ENCODE assay signal across 18 cellular contexts in genomic region chr18:11767329-11767728, GRCh38.
DNase-seq lines count a peak whose midpoint lies in the region; ATAC-seq, FAIRE-seq and TF ChIP-seq lines count a peak whose summit lies in the region.
"Had no signal": no experiment of that assay in that cellular context is flagged by ENCODE, and none has a peak within 500 bp of the region (broad histone marks: within the 10 kb centered on the region; RNA-seq: fewer than 3 reads in every experiment).

No MANE protein-coding gene starts in this region.

- H3K36me3 Mint-ChIP-seq in WTC11: no peaks in the 10 kb centered on the region
- H3K36me3 Mint-ChIP-seq: CD4-positive, CD25-positive, alpha-beta regulatory T cell; CD8-positive, alpha-beta T cell had no signal

- no peak overlapping the region for H3K9ac ChIP-seq in H1 (replicated peaks in 1 of 4; ENCODE audit: extremely low read depth in 1 of 4, low read depth in 3 of 4, low read length in 3 of 4)
- H3K9ac ChIP-seq: BLaER1 had no signal

- WGBS in H1 (ENCODE audit: extremely low coverage in 1 of 2, insufficient coverage in 1 of 2, insufficient read length in 1 of 2, insufficient replicate concordance in 2 of 2, low coverage in 1 of 2, low lambda C conversion rate in 2 of 2, missing lambda C conversion rate in 1 of 2), 2 experiments: 82% methylated on average over 6 of the region's 6 CpGs; no CpG with 5 or more reads in 1 of the 2 experiments

- peak overlapping the region; percentile 88; the same call in 1 of the 2 replicates for H2AK5ac ChIP-seq in H1 (ENCODE audit: low read depth, low read length)

- no peak overlapping the region for H3K23ac ChIP-seq in H1 (ENCODE audit: insufficient read length)

- peak overlapping the region; percentile 93; the same call in 1 of the 2 replicates for H2BK12ac ChIP-seq in H1 (ENCODE audit: low read depth, low read length)

- peak overlapping the region; percentile 96; the same call in 1 of the 2 replicates for H2BK15ac ChIP-seq in H1 (ENCODE audit: low read length)

- peaks cover 26% of the 10 kb centered on the region for H3K4me1 Mint-ChIP-seq in WTC11
- H3K4me1 Mint-ChIP-seq: B cell; CD4-positive, CD25-positive, alpha-beta regulatory T cell had no signal

- no peak overlapping the region for H3K4me3 Mint-ChIP-seq in WTC11
- H3K4me3 Mint-ChIP-seq: B cell; CD4-positive, CD25-positive, alpha-beta regulatory T cell; CD8-positive, alpha-beta T cell had no signal

- DNase-seq in WTC11 (ENCODE audit: low spot score) (no peak), H1 (ENCODE audit: low read depth in 1 of 2, low spot score in 2 of 2) (no peak), upper lobe of right lung (no peak), NCI-H510A treated with DMSO at 0.1 percent for 48 hours (lab: John Stamatoyannopoulos, UW) (no peak), RKO (ENCODE audit: low spot score) (no peak)
- DNase-seq: Caco-2; CD4-positive, CD25-positive, alpha-beta regulatory T cell; CD8-positive, alpha-beta T cell; DMS153; DND-41; GOT3; H7 had no signal

- H3K79me1 ChIP-seq in H1 (ENCODE audit: low read depth, low read length): no peaks in the 10 kb centered on the region

- no peak overlapping the region for H4K91ac ChIP-seq in H1 (replicated peaks; ENCODE audit: insufficient read length, low read length)

- intact Hi-C loops in upper lobe of right lung (cut with DNase I): no loop called here

- H2BK20ac ChIP-seq in H1 (ENCODE audit: low read length): peak overlapping the region; percentile 16

- no peak overlapping the region for H3K4me3 ChIP-seq in H1 (ENCODE audit: extremely low read depth in 1 of 4, insufficient read depth in 2 of 4, low read depth in 3 of 4, low read length in 4 of 4)
- H3K4me3 ChIP-seq in upper lobe of right lung: no peak overlapping the region
- H3K4me3 ChIP-seq: BLaER1 had no signal

- no peak overlapping the region for H2AFZ ChIP-seq in H1 (ENCODE audit: low read length)

- TF ChIP-seq CTCF in WTC11 (IDR thresholded peaks at IDR 0.05) (no peak), H1 (IDR thresholded peaks at IDR 0.05; ENCODE audit: control extremely low read depth in 1 of 3, insufficient read depth in 1 of 3, low read depth in 1 of 3, low read length in 3 of 3) (no peak), upper lobe of right lung (IDR thresholded peaks at IDR 0.05) (no peak)

- H2BK120ac ChIP-seq in H1 (replicated peaks; ENCODE audit: low read depth, low read length): peak overlapping the region; percentile 71

- peak overlapping the region; percentile 35; the same call in 1 of the 2 replicates for H2BK5ac ChIP-seq in H1 (ENCODE audit: low read depth, low read length)

- FAIRE-seq in H1 (lab: Jason Lieb, UNC): no peak
- FAIRE-seq: G401.6, GM12892 had no signal

- H3K27ac ChIP-seq in H1 (ENCODE audit: low read depth, low read length) (no peak overlapping the region), upper lobe of right lung (no peak overlapping the region)
- H3K27ac ChIP-seq: BLaER1, C4-2B had no signal

- H3K14ac ChIP-seq in H1 (ENCODE audit: insufficient read length): no peak overlapping the region

- H3K36me3 ChIP-seq in H1 (ENCODE audit: control insufficient read depth in 2 of 4, insufficient read depth in 4 of 4, low read length in 3 of 4) (no peaks in the 10 kb centered on the region; a peak in 1 of 8 replicates), upper lobe of right lung (no peaks in the 10 kb centered on the region)
- H3K36me3 ChIP-seq: BLaER1 had no signal

- no peak for TF ChIP-seq EP300 in H1 (IDR thresholded peaks at IDR 0.05; ENCODE audit: borderline replicate concordance in 1 of 2, low read depth in 2 of 2, low read length in 2 of 2)

- H4K20me1 ChIP-seq in H1 (replicated peaks in 1 of 2; ENCODE audit: control insufficient read depth in 1 of 2, insufficient read depth in 2 of 2, low read length in 2 of 2): no peaks in the 10 kb centered on the region
- H4K20me1 ChIP-seq: BLaER1 had no signal

- H3K4me1 ChIP-seq in H1 (replicated peaks in 1 of 4; ENCODE audit: control insufficient read depth in 3 of 4, insufficient read depth in 4 of 4, low read length in 3 of 4): peaks cover 0 to 14% (median 7%) of the 10 kb centered on the region in 4 experiments; a peak in 5 of 7 replicates
- no peaks in the 10 kb centered on the region for H3K4me1 ChIP-seq in upper lobe of right lung
- H3K4me1 ChIP-seq: BLaER1 had no signal

- peak overlapping the region; percentile 14 for H3K4ac ChIP-seq in H1 (replicated peaks; ENCODE audit: insufficient read length, low read depth, low read length)

- POLR2A ChIA-PET in WTC11 (lab: Charles Lee) (no interaction called here), H1 (lab: Charles Lee; ENCODE audit: partially characterized antibody) (no interaction called here)

- no peak overlapping the region for H3K56ac ChIP-seq in H1 (replicated peaks; ENCODE audit: insufficient read length, low read depth, low read length)

- no peak overlapping the region for H3K4me2 ChIP-seq in H1 (ENCODE audit: insufficient read depth in 1 of 2, low read depth in 2 of 2, low read length in 2 of 2)
- H3K4me2 ChIP-seq: BLaER1 had no signal

- no peaks in the 10 kb centered on the region for H3K23me2 ChIP-seq in H1 (ENCODE audit: low read depth, low read length)

- ATAC-seq in WTC11: no peak
- peak; percentile 32 for ATAC-seq in upper lobe of right lung
- no peak for ATAC-seq in HG03457 (IDR thresholded peaks at IDR 0.05; ENCODE audit: unreplicated experiment)
- ATAC-seq: CD8-positive, alpha-beta T cell had no signal

- CTCF ChIA-PET in WTC11 (lab: Charles Lee) (no interaction called here), H1 (lab: Charles Lee; ENCODE audit: partially characterized antibody) (no interaction called here)

- H3K79me2 ChIP-seq in H1 (ENCODE audit: control insufficient read depth in 1 of 2, insufficient read depth in 2 of 2, low read length in 2 of 2): no peaks in the 10 kb centered on the region

- no peak for TF ChIP-seq RAD21 in H1 (IDR thresholded peaks at IDR 0.05 in 1 of 2, conservative IDR thresholded peaks at IDR 0.05 in 1 of 2; ENCODE audit: low read depth in 2 of 2, low read length in 2 of 2)

- no peak overlapping the region; the same call in 1 of the 2 replicates for H4K8ac ChIP-seq in H1 (ENCODE audit: extremely low read depth, insufficient read depth, low read length)

- no peaks in the 10 kb centered on the region for H3K27me3 Mint-ChIP-seq in WTC11 (ENCODE audit: low read depth)

- H3K18ac ChIP-seq in H1 (ENCODE audit: extremely low read depth, low read length): no peak overlapping the region; the same call in 1 of the 2 replicates

- H3K27ac Mint-ChIP-seq in WTC11: 0 out of 2 replicates have a peak overlapping the region, but pooled peaks have one; percentile 4
- H3K27ac Mint-ChIP-seq: B cell; CD4-positive, CD25-positive, alpha-beta regulatory T cell; CD8-positive, alpha-beta T cell had no signal

- H4K5ac ChIP-seq in H1 (ENCODE audit: insufficient read length, low read depth, low read length): no peak overlapping the region

- no peaks in the 10 kb centered on the region for H3K9me3 Mint-ChIP-seq in WTC11
- H3K9me3 Mint-ChIP-seq: CD4-positive, CD25-positive, alpha-beta regulatory T cell; CD8-positive, alpha-beta T cell had no signal

- no peak for TF ChIP-seq POLR2A in H1 (IDR thresholded peaks at IDR 0.05; ENCODE audit: control extremely low read depth in 1 of 2, low read depth in 2 of 2, low read length in 2 of 2)

- no peaks in the 10 kb centered on the region for H3K9me3 ChIP-seq in H1 (ENCODE audit: insufficient read depth in 2 of 2, low read depth in 1 of 2, low read length in 1 of 2)
- H3K9me3 ChIP-seq in upper lobe of right lung: no peaks in the 10 kb centered on the region
- H3K9me3 ChIP-seq: BLaER1, Caco-2 had no signal

- H3K27me3 ChIP-seq in H1 (replicated peaks in 1 of 4; ENCODE audit: control insufficient read depth in 3 of 4, extremely low read depth in 1 of 4, insufficient read depth in 3 of 4, low read length in 3 of 4) (no peaks in the 10 kb centered on the region; a peak in 1 of 7 replicates), upper lobe of right lung (no peaks in the 10 kb centered on the region)
- H3K27me3 ChIP-seq: BLaER1 had no signal

TF ChIP-seq in WTC11, 78 proteins besides CTCF, POLR2A, EP300 and RAD21 (continues in another document):
- TF ChIP-seq TCF7 (CRISPR knock-in tag; IDR thresholded peaks at IDR 0.05; ENCODE audit: low read depth) (no peak), ZMAT4 (CRISPR knock-in tag; IDR thresholded peaks at IDR 0.05) (no peak), ZBTB43 (CRISPR knock-in tag; IDR thresholded peaks at IDR 0.05) (peak; percentile 87; the same call in 1 of the 2 replicates)

TF ChIP-seq in H1, 55 proteins besides CTCF, POLR2A, EP300 and RAD21:
- TF ChIP-seq USF2 (IDR thresholded peaks at IDR 0.05; ENCODE audit: low read length) (no peak), YY1 (IDR thresholded peaks at IDR 0.05; ENCODE audit: low read depth, low read length) (no peak), CTBP2 (IDR thresholded peaks at IDR 0.05; ENCODE audit: borderline replicate concordance, insufficient read depth, insufficient read length, low read length) (no peak), TBP (IDR thresholded peaks at IDR 0.05; ENCODE audit: low read depth, low read length) (no peak), E2F6 (IDR thresholded peaks at IDR 0.05) (no peak), BCL11A (IDR thresholded peaks at IDR 0.05; ENCODE audit: low read depth in 2 of 2, low read length in 2 of 2) (no peak), SUZ12 (IDR thresholded peaks at IDR 0.05; ENCODE audit: low read length) (no peak), HDAC2 (IDR thresholded peaks at IDR 0.05; ENCODE audit: borderline replicate concordance in 1 of 2, low read depth in 2 of 2, low read length in 2 of 2) (no peak), SIRT6 (IDR thresholded peaks at IDR 0.05; ENCODE audit: low read length) (no peak)
